ENCODE assay signal across 8 cellular contexts in genomic region chr1:8439015-8439702, GRCh38.
A peak's percentile ranks its signal among the peaks of the same experiment; 100 is the strongest.
DNase-seq lines count a peak whose midpoint lies in the region; ATAC-seq and TF ChIP-seq lines count a peak whose summit lies in the region.

No MANE protein-coding gene starts in this region.

- TF ChIP-seq POLR2A in ovary (IDR thresholded peaks at IDR 0.05): no peak

- H3K36me3 Mint-ChIP-seq in activated naive CD8-positive, alpha-beta T cell: peaks cover 12% of the 10 kb centered on the region

- ATAC-seq in GM21360 (IDR thresholded peaks at IDR 0.05; ENCODE audit: unreplicated experiment): peak; percentile 48
- no peak for ATAC-seq in HG03139 (IDR thresholded peaks at IDR 0.05; ENCODE audit: unreplicated experiment)

- no peak overlapping the region for H3K4me3 Mint-ChIP-seq in activated naive CD8-positive, alpha-beta T cell

- H3K27ac Mint-ChIP-seq in activated naive CD8-positive, alpha-beta T cell: peak overlapping the region; percentile 54

- intact Hi-C loops in head of caudate nucleus (cut with DNase I): no loop called here
- intact Hi-C loops in ovary (cut with DNase I): no loop called here

- WGBS in ovary, 3 donors: 9 to 11% (median 10%) methylated on average over 8 of the region's 8 CpGs

- H3K4me1 ChIP-seq in ovary (ENCODE audit: insufficient read depth): peaks cover 4% of the 10 kb centered on the region

- TF ChIP-seq CTCF in AG09319 (IDR thresholded peaks at IDR 0.05; ENCODE audit: low read depth, low read length) (no peak; the same call in 1 of the 2 replicates), ovary (IDR thresholded peaks at IDR 0.05) (no peak)

- peak; percentile 74 for DNase-seq in AG09319 (ENCODE audit: extremely low read depth, low read depth)
- DNase-seq in NCI-H1930 (lab: John Stamatoyannopoulos, UW): peak; percentile 37 to 57
- DNase-seq in head of caudate nucleus: peak; percentile 54 to 90 (median 78)
- peak; percentile 66 to 77 (median 71) for DNase-seq in ovary
- DNase-seq in stimulated activated CD8-positive, alpha-beta memory T cell treated with anti-CD3 and anti-CD28 coated beads, Interleukin-4, amount 100 ng/mL, for 48 hours: no peak

- no peaks in the 10 kb centered on the region for H3K27me3 Mint-ChIP-seq in activated naive CD8-positive, alpha-beta T cell

- no peaks in the 10 kb centered on the region for H3K27me3 ChIP-seq in ovary

- H3K4me1 Mint-ChIP-seq in activated naive CD8-positive, alpha-beta T cell (ENCODE audit: low read depth): peaks cover 8% of the 10 kb centered on the region

- H3K27ac ChIP-seq in ovary: no peak overlapping the region

- no peaks in the 10 kb centered on the region for H3K36me3 ChIP-seq in ovary

- H3K9me3 Mint-ChIP-seq in activated naive CD8-positive, alpha-beta T cell (ENCODE audit: low read depth): peaks cover 4% of the 10 kb centered on the region

- TF ChIP-seq EP300 in ovary (IDR thresholded peaks at IDR 0.05): no peak

- H3K4me3 ChIP-seq in ovary: no peak overlapping the region

- H3K9me3 ChIP-seq in ovary: no peaks in the 10 kb centered on the region
